Comparison of ENCODE assay signal across 12 cellular contexts in genomic region chr14:53064461-53064860, GRCh38.
"Had no signal": no experiment of that assay in that cellular context is flagged by ENCODE, and none has a peak within 500 bp of the region (broad histone marks: within the 10 kb centered on the region; RNA-seq: fewer than 3 reads in every experiment).

No MANE protein-coding gene starts in this region.

- H3K27ac ChIP-seq: esophagus squamous epithelium, psoas muscle had no signal

- DNase-seq: effector memory CD4-positive, alpha-beta T cell; esophagus squamous epithelium; foreskin fibroblast; immature natural killer cell; kidney; naive thymus-derived CD4-positive, alpha-beta T cell; nephron progenitor cell; psoas muscle; small intestine; stimulated activated CD4-positive, alpha-beta T cell treated with anti-CD3 and anti-CD28 coated beads, Interleukin-12 subunit alpha, Interleukin-12 subunit beta, amount 100 ng/mL, for 4 hours; stimulated activated naive CD4-positive, alpha-beta T cell treated with Interleukin-2 at 50 U/mL for 16 hours; trophoblast cell had no signal

- H3K36me3 ChIP-seq: esophagus squamous epithelium had no signal

- H3K4me3 ChIP-seq: esophagus squamous epithelium, psoas muscle had no signal

- ATAC-seq: naive thymus-derived CD4-positive, alpha-beta T cell; psoas muscle had no signal

- FAIRE-seq: kidney had no signal

- H3K9me3 ChIP-seq: esophagus squamous epithelium, psoas muscle had no signal

- H3K27me3 ChIP-seq: esophagus squamous epithelium had no signal

- H3K4me1 ChIP-seq: esophagus squamous epithelium, psoas muscle had no signal
